In the genomic region with DNA sequence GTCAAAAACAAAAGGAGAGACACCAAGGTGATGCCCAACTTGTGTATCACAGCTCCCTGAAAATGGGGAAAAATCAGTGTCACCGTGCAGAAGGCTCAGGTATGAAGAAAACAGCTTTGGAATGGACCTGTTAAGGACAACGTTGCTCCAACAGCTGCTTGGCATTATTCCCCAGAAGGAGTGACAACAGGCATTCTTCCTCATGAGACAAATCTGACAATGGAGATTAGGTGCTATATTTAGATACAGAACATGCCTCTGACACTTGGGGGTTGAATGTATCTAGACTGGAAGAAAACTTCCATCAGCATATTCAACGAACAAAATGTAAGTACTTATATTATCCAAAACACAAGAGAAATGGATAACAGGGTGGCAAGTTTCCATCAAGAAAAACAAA, we compare ENCODE assay signal across 19 cellular contexts.
"Had no signal": no experiment of that assay in that cellular context is flagged by ENCODE, and none has a peak within 500 bp of the region (broad histone marks: within the 10 kb centered on the region; RNA-seq: fewer than 3 reads in every experiment).

No MANE protein-coding gene starts in this region.

- DNase-seq: Kasumi-1, MM.1S, NCI-H1092 treated with DMSO at 0.1 percent for 48 hours, NCI-H1436 treated with DMSO at 0.1 percent for 48 hours, NCI-H1694, NCI-H187 treated with DMSO at 0.1 percent for 48 hours, NCI-H2029 treated with DMSO at 0.1 percent for 48 hours, NCI-H2171 treated with DMSO at 0.1 percent for 48 hours, NCI-H345, NCI-H446 treated with DMSO at 0.1 percent for 48 hours, NCI-H510A treated with DMSO at 0.1 percent for 48 hours, NCI-H526, Right ventricle myocardium superior, RPMI8226, SK-N-SH had no signal

- H3K27ac Mint-ChIP-seq: IgD-negative memory B cell had no signal

- H3K27me3 Mint-ChIP-seq: IgD-negative memory B cell had no signal

- H3K4me3 ChIP-seq: K562 had no signal

- H3K9ac ChIP-seq: KMS-11, SK-N-SH had no signal

- H3K27ac ChIP-seq: HL-60, KMS-11 had no signal

- H3K4me3 Mint-ChIP-seq: IgD-negative memory B cell had no signal

- H3K9me3 Mint-ChIP-seq: IgD-negative memory B cell had no signal

- ATAC-seq: K562 had no signal

- H3K9me3 ChIP-seq: SK-N-SH had no signal

- H3K4me2 ChIP-seq: KMS-11, SK-N-SH had no signal
